8 cellular contexts compared by ENCODE assay signal in genomic region chr3:112333002-112333385, GRCh38. TPM values are rescaled to one million over a fixed set of nuclear protein-coding genes. Genes with fewer than 3 reads are reported as not detected.
DNase-seq lines count a peak whose midpoint lies in the region; ATAC-seq and TF ChIP-seq lines count a peak whose summit lies in the region.

A gene with protein sequence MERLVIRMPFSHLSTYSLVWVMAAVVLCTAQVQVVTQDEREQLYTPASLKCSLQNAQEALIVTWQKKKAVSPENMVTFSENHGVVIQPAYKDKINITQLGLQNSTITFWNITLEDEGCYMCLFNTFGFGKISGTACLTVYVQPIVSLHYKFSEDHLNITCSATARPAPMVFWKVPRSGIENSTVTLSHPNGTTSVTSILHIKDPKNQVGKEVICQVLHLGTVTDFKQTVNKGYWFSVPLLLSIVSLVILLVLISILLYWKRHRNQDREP (plus strand): TSS chr3:112333156. CDS start chr3:112333213, 57 bp downstream.

- H3K9me3 ChIP-seq in OCI-LY3 (ENCODE audit: insufficient read depth, low read length) (no peaks in the 10 kb centered on the region), parathyroid adenoma (ENCODE audit: control insufficient read depth, low read length) (no peaks in the 10 kb centered on the region), upper lobe of left lung (no peaks in the 10 kb centered on the region)

- no peak for TF ChIP-seq EP300 in upper lobe of left lung (IDR thresholded peaks at IDR 0.05)

- H3K4me1 ChIP-seq in OCI-LY3 (ENCODE audit: low read length) = no peaks in the 10 kb centered on the region
- H3K4me1 ChIP-seq in parathyroid adenoma = no peaks in the 10 kb centered on the region
- H3K4me1 ChIP-seq in upper lobe of left lung = peaks cover 3 to 11% (median 8%) of the 10 kb centered on the region in 4 donors

- intact Hi-C loops in Right ventricle myocardium superior (cut with DNase I) = no loop called here

- H3K79me2 ChIP-seq in OCI-LY3 (ENCODE audit: low read length) (no peaks in the 10 kb centered on the region), parathyroid adenoma (no peaks in the 10 kb centered on the region)

- H2AFZ ChIP-seq in OCI-LY3 (ENCODE audit: low read depth, low read length) (peak within 1 kb of the TSS; percentile 77), parathyroid adenoma (peak within 1 kb of the TSS; percentile 50)

- no peaks in the 10 kb centered on the region for H3K36me3 ChIP-seq in OCI-LY3 (replicated peaks; ENCODE audit: low read depth, low read length)
- H3K36me3 ChIP-seq in parathyroid adenoma (ENCODE audit: control insufficient read depth, insufficient read depth, low read length) = no peaks in the 10 kb centered on the region
- H3K36me3 ChIP-seq in upper lobe of left lung = no peaks in the 10 kb centered on the region

- peak within 1 kb of the TSS; percentile 100 for H3K4me2 ChIP-seq in OCI-LY3 (ENCODE audit: low read length)
- H3K4me2 ChIP-seq in parathyroid adenoma (ENCODE audit: low read length) = peak within 1 kb of the TSS; percentile 62

- peaks cover 38% of the 10 kb centered on the region for H3K36me3 Mint-ChIP-seq in activated naive CD4-positive, alpha-beta T cell treated with anti-CD3 and anti-CD28 coated beads, Interleukin-2, amount 50 U/mL, for 24 hours

- no peak within 1 kb of the TSS for H3K27ac ChIP-seq in OCI-LY3 (ENCODE audit: low read length)
- H3K27ac ChIP-seq in parathyroid adenoma = peak within 1 kb of the TSS; percentile 18
- peak within 1 kb of the TSS; percentile 42 to 82 (median 72) for H3K27ac ChIP-seq in upper lobe of left lung

- H3K9me3 Mint-ChIP-seq in activated naive CD4-positive, alpha-beta T cell treated with anti-CD3 and anti-CD28 coated beads, Interleukin-2, amount 50 U/mL, for 24 hours = no peaks in the 10 kb centered on the region

- ATAC-seq in HG02943 (IDR thresholded peaks at IDR 0.05; ENCODE audit: low read depth, unreplicated experiment) = peak; percentile 70
- peak; percentile 82 for ATAC-seq in Right ventricle myocardium superior (ENCODE audit: poor library complexity)
- peak; percentile 78 to 87 for ATAC-seq in upper lobe of left lung (ENCODE audit: low FRiP score in 2 of 2)

- H3K27ac Mint-ChIP-seq in activated naive CD4-positive, alpha-beta T cell treated with anti-CD3 and anti-CD28 coated beads, Interleukin-2, amount 50 U/mL, for 24 hours = peak within 1 kb of the TSS; percentile 93

- H3K4me3 ChIP-seq in OCI-LY3 (ENCODE audit: low read length) = peak within 1 kb of the TSS; percentile 90
- peak within 1 kb of the TSS; percentile 46 for H3K4me3 ChIP-seq in parathyroid adenoma (ENCODE audit: low read depth, low read length)
- peak within 1 kb of the TSS; percentile 42 to 56 (median 52) for H3K4me3 ChIP-seq in upper lobe of left lung

- TF ChIP-seq POLR2A in GM10847 (IDR thresholded peaks at IDR 0.05; ENCODE audit: extremely low read depth, insufficient read length) (peak; percentile 51), upper lobe of left lung (IDR thresholded peaks at IDR 0.05) (no peak)

- H4K20me1 ChIP-seq in OCI-LY3 (ENCODE audit: insufficient read depth, low read length) = no peaks in the 10 kb centered on the region

- DNase-seq in Right ventricle myocardium superior (peak; percentile 71), upper lobe of left lung (peak; percentile 33 to 89), RKO (ENCODE audit: low spot score) (no peak)

- WGBS in upper lobe of left lung, 2 donors = 0 to 4% methylated on average over 14 to 26 of the region's 28 CpGs

- peaks cover 41% of the 10 kb centered on the region for H3K4me1 Mint-ChIP-seq in activated naive CD4-positive, alpha-beta T cell treated with anti-CD3 and anti-CD28 coated beads, Interleukin-2, amount 50 U/mL, for 24 hours

- peak within 1 kb of the TSS; percentile 97 for H3K4me3 Mint-ChIP-seq in activated naive CD4-positive, alpha-beta T cell treated with anti-CD3 and anti-CD28 coated beads, Interleukin-2, amount 50 U/mL, for 24 hours

- TF ChIP-seq CTCF in OCI-LY3 (IDR thresholded peaks at IDR 0.05; ENCODE audit: low read depth, low read length) (no peak), parathyroid adenoma (IDR thresholded peaks at IDR 0.05) (no peak), upper lobe of left lung (IDR thresholded peaks at IDR 0.05) (peak in 1 of 6 experiments; percentile 9)

- H3K9ac ChIP-seq in OCI-LY3 (ENCODE audit: low read length) (peak within 1 kb of the TSS; percentile 47), parathyroid adenoma (no peak within 1 kb of the TSS)

- H3K27me3 ChIP-seq in OCI-LY3 (ENCODE audit: low read depth, low read length) = peaks cover 14% of the 10 kb centered on the region
- no peaks in the 10 kb centered on the region for H3K27me3 ChIP-seq in parathyroid adenoma (ENCODE audit: control insufficient read depth, insufficient read depth, low read length)
- no peaks in the 10 kb centered on the region for H3K27me3 ChIP-seq in upper lobe of left lung

- no peaks in the 10 kb centered on the region for H3K27me3 Mint-ChIP-seq in activated naive CD4-positive, alpha-beta T cell treated with anti-CD3 and anti-CD28 coated beads, Interleukin-2, amount 50 U/mL, for 24 hours

RNA-seq across cellular contexts. Expression of the gene that starts here (rescaled TPM):
- 0.91 TPM for total RNA-seq in Right ventricle myocardium superior
- 1 to 10 TPM; 2.4 to 9.9 (median 4.5) TPM for total RNA-seq in upper lobe of left lung

Comparison
In these comparisons a context has a peak if more than half of its experiments do, and no peak if none do; other contexts are left out.
1. Peak in DNase-seq and ATAC-seq in Right ventricle myocardium superior; RNA of the gene not detected or under 1 TPM.